Comparison of ENCODE assay signal across 8 cellular contexts in the genomic region with DNA sequence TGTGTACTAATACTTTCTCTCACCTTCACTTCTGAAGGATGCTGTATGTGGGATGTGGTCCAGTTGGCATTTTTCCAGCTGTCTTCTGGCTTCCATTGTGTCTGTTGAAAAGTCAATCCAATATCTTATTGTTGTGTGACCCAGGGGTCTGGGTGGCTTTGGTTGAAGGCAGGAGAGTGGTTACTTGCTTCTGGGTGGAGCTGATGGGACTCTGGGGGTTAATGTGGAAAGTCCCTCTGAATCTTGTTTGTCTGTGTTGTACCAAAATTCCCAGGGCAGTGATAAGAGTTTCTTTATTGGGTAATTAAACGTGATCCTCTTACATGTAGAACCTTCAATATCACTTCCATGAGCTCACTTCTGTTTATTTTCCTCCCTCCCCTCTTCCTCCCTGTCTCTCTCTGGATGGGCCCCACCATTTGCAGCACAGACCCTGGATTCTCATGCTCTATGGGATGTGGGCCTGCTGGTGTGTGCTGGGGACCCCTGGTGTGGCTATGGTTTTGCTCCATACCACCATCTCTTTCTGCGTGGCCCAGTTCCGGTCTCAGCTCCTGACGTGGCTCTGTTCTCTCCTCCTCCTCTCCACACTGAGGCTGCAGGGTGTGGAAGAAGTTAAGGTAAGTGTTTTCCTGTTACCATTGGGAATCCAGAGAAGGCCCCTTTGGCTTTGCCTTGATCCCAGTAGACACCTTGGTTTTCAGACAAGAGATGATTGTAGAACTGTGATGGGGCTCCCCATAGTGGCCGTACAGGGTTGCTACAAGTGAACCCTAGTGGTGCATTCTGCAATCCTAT.
A peak's percentile ranks its signal among the peaks of the same experiment; 100 is the strongest.
DNase-seq lines count a peak whose midpoint lies in the region; ATAC-seq and TF ChIP-seq lines count a peak whose summit lies in the region.

No MANE protein-coding gene starts in this region.

- H3K27me3 Mint-ChIP-seq in activated naive CD8-positive, alpha-beta T cell treated with anti-CD3 and anti-CD28 coated beads, Interleukin-2, amount 10 ng/mL, durations not matched to agents 7 days and 5 days, result peaks cover 8% of the 10 kb centered on the region

- H3K36me3 ChIP-seq in MG63 (no peaks in the 10 kb centered on the region), left ventricle myocardium inferior (no peaks in the 10 kb centered on the region)

- no peaks in the 10 kb centered on the region for H3K36me3 Mint-ChIP-seq in activated naive CD8-positive, alpha-beta T cell treated with anti-CD3 and anti-CD28 coated beads, Interleukin-2, amount 10 ng/mL, durations not matched to agents 7 days and 5 days

- no peak overlapping the region for H3K4me3 Mint-ChIP-seq in activated naive CD8-positive, alpha-beta T cell treated with anti-CD3 and anti-CD28 coated beads, Interleukin-2, amount 10 ng/mL, durations not matched to agents 7 days and 5 days

- H3K27me3 ChIP-seq in MG63 (no peaks in the 10 kb centered on the region), left ventricle myocardium inferior (ENCODE audit: low read depth) (no peaks in the 10 kb centered on the region)

- peaks cover 2% of the 10 kb centered on the region for H3K9me3 Mint-ChIP-seq in activated naive CD8-positive, alpha-beta T cell treated with anti-CD3 and anti-CD28 coated beads, Interleukin-2, amount 10 ng/mL, durations not matched to agents 7 days and 5 days

- H3K9me3 ChIP-seq in MG63, result no peaks in the 10 kb centered on the region
- H3K9me3 ChIP-seq in left ventricle myocardium inferior (replicated peaks), result peaks cover 5% of the 10 kb centered on the region

- intact Hi-C loops in left ventricle myocardium inferior (cut with micrococcal nuclease), result loop anchor here (5.0 kb wide), 1 partner anchor 263 kb away; no protein-coding TSS in a partner anchor
- intact Hi-C loops in sciatic nerve (cut with DNase I), result no loop called here

- POLR2A ChIA-PET in HEK293T (lab: Yijun Ruan, JAX), result no interaction called here
- POLR2A ChIA-PET in activated naive CD8-positive, alpha-beta T cell treated with anti-CD3 and anti-CD28 coated beads, Interleukin-2, amount 10 ng/mL, durations not matched to agents 7 days and 5 days (lab: Charles Lee), result interaction anchor here (0.6 to 1.7 kb wide), 2 partner anchors 26 to 31 kb away, joined by 3 to 6 read pairs; no protein-coding TSS in a partner anchor

- H3K4me1 ChIP-seq in left ventricle myocardium inferior, result peaks cover 8% of the 10 kb centered on the region

- H3K27ac ChIP-seq in left ventricle myocardium inferior (replicated peaks), result no peak overlapping the region

- peak; percentile 89 for TF ChIP-seq CTCF in left ventricle myocardium inferior (IDR thresholded peaks at IDR 0.05; ENCODE audit: borderline replicate concordance)

- H3K27ac Mint-ChIP-seq in activated naive CD8-positive, alpha-beta T cell treated with anti-CD3 and anti-CD28 coated beads, Interleukin-2, amount 10 ng/mL, durations not matched to agents 7 days and 5 days, result peak overlapping the region; percentile 66

- peaks cover 14% of the 10 kb centered on the region for H3K4me1 Mint-ChIP-seq in activated naive CD8-positive, alpha-beta T cell treated with anti-CD3 and anti-CD28 coated beads, Interleukin-2, amount 10 ng/mL, durations not matched to agents 7 days and 5 days

- CTCF ChIA-PET in HEK293T (lab: Yijun Ruan, JAX), result interaction anchor here (0.6 to 1.2 kb wide), 9 partner anchors 9 to 733 kb away, joined by 3 to 8 read pairs (median 4); partner anchors contain the start of gene KCNH1

- peak; percentile 81 for ATAC-seq in activated naive CD8-positive, alpha-beta T cell treated with anti-CD3 and anti-CD28 coated beads, Interleukin-2, amount 10 ng/mL, durations not matched to agents 7 days and 5 days (ENCODE audit: low read depth)
- ATAC-seq in sciatic nerve, result peak; percentile 90

- H3K4me3 ChIP-seq in MG63, result no peak overlapping the region
- no peak overlapping the region for H3K4me3 ChIP-seq in left ventricle myocardium inferior

- DNase-seq in NOMO-1 treated with DMSO at 0.1 percent for 48 hours (lab: John Stamatoyannopoulos, UW; ENCODE audit: unreplicated experiment) (peak; percentile 33), NOMO-1 treated with dmso at 0.1 percent for 144 hours (lab: John Stamatoyannopoulos, UW; ENCODE audit: unreplicated experiment) (no peak), HEK293T (ENCODE audit: extremely low spot score) (peak; percentile 81), MG63 (peak; percentile 48), SK-N-DZ (ENCODE audit: low spot score) (peak; percentile 54), left ventricle myocardium inferior (peak; percentile 43), sciatic nerve (ENCODE audit: low spot score) (peak; percentile 67)
- DNase-seq in activated naive CD8-positive, alpha-beta T cell treated with anti-CD3 and anti-CD28 coated beads, Interleukin-2, amount 10 ng/mL, durations not matched to agents 7 days and 5 days, result peak; percentile 47

TF ChIP-seq in HEK293T, 16 proteins besides CTCF, POLR2A, EP300 and RAD21:
- TF ChIP-seq SP1 (IDR thresholded peaks at IDR 0.05) (no peak), ZNF384 (IDR thresholded peaks at IDR 0.05) (no peak)
